In the genomic region with DNA sequence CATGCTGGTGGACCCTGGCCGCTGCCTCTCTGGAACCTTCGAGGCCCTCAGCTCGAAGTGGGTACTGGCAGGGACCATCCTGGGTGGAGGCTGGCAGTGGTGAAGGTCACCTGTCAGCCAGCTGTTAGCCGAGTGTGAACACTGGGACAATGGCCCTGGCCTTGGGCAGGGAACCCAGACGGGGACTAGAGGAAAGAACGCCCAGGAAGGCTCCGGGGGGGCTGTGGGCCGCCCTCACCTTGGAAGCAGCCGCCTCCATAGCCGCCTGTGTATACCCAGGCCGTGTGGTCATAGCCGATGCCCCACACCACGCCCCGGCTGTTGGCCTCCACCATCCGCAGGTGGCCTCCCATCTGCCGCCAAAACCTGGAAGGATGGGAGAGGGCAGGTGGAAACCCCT, we compare ENCODE assay signal across 1 cellular context.
TF ChIP-seq lines count a peak whose summit lies in the region.

No MANE protein-coding gene starts in this region.

TF ChIP-seq in IMR-90, 13 proteins besides CTCF, POLR2A, EP300 and RAD21:
- TF ChIP-seq RCOR1 (IDR thresholded peaks at IDR 0.05; ENCODE audit: insufficient replicate concordance, low read length) (no peak), MXI1 (IDR thresholded peaks at IDR 0.05; ENCODE audit: borderline replicate concordance, low read depth, low read length) (no peak), ELK1 (IDR thresholded peaks at IDR 0.05; ENCODE audit: borderline replicate concordance, low read depth, low read length) (no peak)
TF ChIP-seq in IMR-90: peak in this region for 0.
